In genomic region chr17:63699638-63700527, GRCh38 we compare ENCODE assay signal across 8 cellular contexts. TPM values are rescaled to one million over a fixed set of nuclear protein-coding genes. Genes with fewer than 3 reads are reported as not detected.
DNase-seq lines count a peak whose midpoint lies in the region; ATAC-seq and TF ChIP-seq lines count a peak whose summit lies in the region.

Gene LIMD2 (minus strand): TSS chr17:63700125. CDS start chr17:63699298, 827 bp downstream.

- H3K4me3 ChIP-seq in endodermal cell (ENCODE audit: low read length), result peak within 1 kb of the TSS; percentile 78
- H3K4me3 ChIP-seq in muscle layer of colon (ENCODE audit: low read depth in 1 of 2, low read length in 2 of 2), result peak within 1 kb of the TSS; percentile 38 to 71

- H3K9me3 Mint-ChIP-seq in endodermal cell, result no peaks in the 10 kb centered on the region

- H3K9ac ChIP-seq in endodermal cell (ENCODE audit: extremely low read depth, low read length, poor library complexity, severe bottlenecking) (peak within 1 kb of the TSS; percentile 30), muscle layer of colon (ENCODE audit: low read length) (no peak within 1 kb of the TSS)

- TF ChIP-seq CTCF in endodermal cell (conservative IDR thresholded peaks at IDR 0.05), result no peak

- H3K9me3 ChIP-seq in endodermal cell (ENCODE audit: control insufficient read depth, low read length), result no peaks in the 10 kb centered on the region
- no peaks in the 10 kb centered on the region for H3K9me3 ChIP-seq in muscle layer of colon (ENCODE audit: low read length)

- H3K27me3 Mint-ChIP-seq in endodermal cell (ENCODE audit: insufficient read depth), result no peaks in the 10 kb centered on the region

- H3K4me3 Mint-ChIP-seq in endodermal cell, result peak within 1 kb of the TSS; percentile 65

- DNase-seq in GM03348 (ENCODE audit: low spot score) (peak; percentile 82), NCI-H510A (lab: John Stamatoyannopoulos, UW) (peak; percentile 86), endodermal cell (peak; percentile 94), dedifferentiated amniotic fluid mesenchymal stem cell (ENCODE audit: extremely low spot score) (no peak)
- DNase-seq in activated CD8-positive, alpha-beta memory T cell treated with anti-CD3 and anti-CD28 coated beads for 24 hours, result peak; percentile 92
- DNase-seq in stimulated activated CD8-positive, alpha-beta memory T cell treated with anti-CD3 and anti-CD28 coated beads, Interleukin-7, amount 100 ng/mL, for 48 hours (ENCODE audit: extremely low read depth in 1 of 2, low read depth in 1 of 2), result peak; percentile 71 to 74

- peak within 1 kb of the TSS; percentile 21 for H3K27ac Mint-ChIP-seq in endodermal cell

- peak; percentile 21 for ATAC-seq in HG02798 (IDR thresholded peaks at IDR 0.05; ENCODE audit: poor library complexity, unreplicated experiment)

- WGBS in endodermal cell (ENCODE audit: insufficient coverage in 1 of 2, insufficient read length in 1 of 2), 2 experiments, result 0% methylated on average over 20 to 130 of the region's 133 CpGs

- H3K4me1 Mint-ChIP-seq in endodermal cell, result peaks cover 27% of the 10 kb centered on the region

- H3K27me3 ChIP-seq in endodermal cell (ENCODE audit: control insufficient read depth, insufficient read depth, low read length, poor library complexity, severe bottlenecking) (no peaks in the 10 kb centered on the region), muscle layer of colon (ENCODE audit: control insufficient read depth in 1 of 2, insufficient read depth in 2 of 2, low read length in 2 of 2) (no peaks in the 10 kb centered on the region)

- H3K27ac ChIP-seq in endodermal cell (ENCODE audit: low read depth, low read length) (peak within 1 kb of the TSS; percentile 96), muscle layer of colon (ENCODE audit: low read depth, low read length) (peak within 1 kb of the TSS; percentile 80)

- H3K36me3 Mint-ChIP-seq in endodermal cell (ENCODE audit: low read depth), result peaks cover 18% of the 10 kb centered on the region

- H3K36me3 ChIP-seq in endodermal cell (ENCODE audit: control insufficient read depth, insufficient read depth, low read length) (peaks cover 32% of the 10 kb centered on the region), muscle layer of colon (ENCODE audit: insufficient read depth, low read length) (peaks cover 14% of the 10 kb centered on the region)

- H3K4me1 ChIP-seq in endodermal cell (ENCODE audit: control insufficient read depth, insufficient read depth, low read length), result peaks cover 9% of the 10 kb centered on the region
- H3K4me1 ChIP-seq in muscle layer of colon (ENCODE audit: insufficient read depth, low read length), result peaks cover 8% of the 10 kb centered on the region

RNA-seq across cellular contexts. Expression of gene LIMD2, which starts in this region (rescaled TPM):
- 100 to 1,000 TPM in 1 of 2 donors, 10 to 100 TPM in 1; 97.5 to 111 TPM for total RNA-seq in endodermal cell
- polyA plus RNA-seq in endodermal cell (2013, experiment 1 of 2), result 119 TPM
- polyA plus RNA-seq in endodermal cell (2013, experiment 2 of 2), result 115 TPM
